Comparison of ENCODE assay signal across 26 cellular contexts in the genomic region with DNA sequence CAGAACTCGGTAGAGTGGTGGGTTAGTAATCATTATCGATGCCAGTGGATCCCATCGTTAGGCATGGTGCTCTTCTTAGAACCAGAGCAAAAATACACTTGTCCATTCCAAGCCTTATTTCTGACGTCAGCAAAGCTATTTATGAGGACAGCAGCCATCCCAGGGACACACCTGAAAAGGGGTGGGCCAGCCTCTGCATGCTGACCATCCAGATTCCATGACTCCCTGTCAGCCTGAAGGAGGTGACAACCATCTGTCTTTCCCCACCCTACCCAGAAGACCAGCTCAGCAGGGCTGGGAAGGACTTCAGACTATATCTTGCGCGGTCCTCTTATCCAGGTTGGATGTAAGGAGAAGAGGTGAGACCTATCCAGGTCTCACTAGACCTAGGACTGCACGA. TPM values are rescaled to one million over a fixed set of nuclear protein-coding genes. Genes with fewer than 3 reads are reported as not detected.
"Had no signal": no experiment of that assay in that cellular context is flagged by ENCODE, and none has a peak within 500 bp of the region (broad histone marks: within the 10 kb centered on the region; RNA-seq: fewer than 3 reads in every experiment).

No MANE protein-coding gene starts in this region.

- H3K4me3 Mint-ChIP-seq: memory B cell; nephron progenitor cell; stimulated activated naive B cell treated with anti-CD40 and anti-IgM and Interleukin-4, amounts not matched to agents 10 μg/mL and 1 μg/mL and 100 μg/mL, for 72 hours; stimulated activated naive CD8-positive, alpha-beta T cell treated with anti-CD3 and anti-CD28 coated beads, Interleukin-15, amount 100 ng/mL, for 72 hours had no signal

- H3K27ac Mint-ChIP-seq: memory B cell; nephron progenitor cell; stimulated activated naive B cell treated with anti-CD40 and anti-IgM and Interleukin-4, amounts not matched to agents 10 μg/mL and 1 μg/mL and 100 μg/mL, for 72 hours; stimulated activated naive CD8-positive, alpha-beta T cell treated with anti-CD3 and anti-CD28 coated beads, Interleukin-15, amount 100 ng/mL, for 72 hours had no signal

- H3K36me3 Mint-ChIP-seq: memory B cell; stimulated activated naive B cell treated with anti-CD40 and anti-IgM and Interleukin-4, amounts not matched to agents 10 μg/mL and 1 μg/mL and 100 μg/mL, for 72 hours had no signal

- H3K36me3 ChIP-seq: colonic mucosa, esophagus muscularis mucosa, gastrocnemius medialis, left ventricle myocardium inferior, lower lobe of right lung, spleen had no signal

- H3K27me3 ChIP-seq: colonic mucosa, esophagus muscularis mucosa, gastrocnemius medialis had no signal

- H3K27me3 Mint-ChIP-seq: memory B cell; stimulated activated naive B cell treated with anti-CD40 and anti-IgM and Interleukin-4, amounts not matched to agents 10 μg/mL and 1 μg/mL and 100 μg/mL, for 72 hours had no signal

- H3K4me3 ChIP-seq: colonic mucosa, esophagus muscularis mucosa, gastrocnemius medialis, left ventricle myocardium inferior, lower lobe of right lung, psoas muscle, spleen had no signal

- FAIRE-seq: endometrium, keratinocyte, urothelium cell line had no signal

- H3K9me3 Mint-ChIP-seq: memory B cell; nephron progenitor cell; stimulated activated naive B cell treated with anti-CD40 and anti-IgM and Interleukin-4, amounts not matched to agents 10 μg/mL and 1 μg/mL and 100 μg/mL, for 72 hours; stimulated activated naive CD8-positive, alpha-beta T cell treated with anti-CD3 and anti-CD28 coated beads, Interleukin-15, amount 100 ng/mL, for 72 hours had no signal

- H3K27ac ChIP-seq: colonic mucosa, esophagus muscularis mucosa, gastrocnemius medialis, left ventricle myocardium inferior, lower lobe of right lung, psoas muscle, spleen had no signal

- ATAC-seq: gastrocnemius medialis; left cardiac atrium; lower lobe of right lung; psoas muscle; sciatic nerve; stimulated activated naive B cell treated with anti-CD40 and anti-IgM and Interleukin-4, amounts not matched to agents 10 μg/mL and 1 μg/mL and 100 μg/mL, for 72 hours; stimulated activated naive CD8-positive, alpha-beta T cell treated with anti-CD3 and anti-CD28 coated beads, Interleukin-15, amount 100 ng/mL, for 72 hours had no signal

- DNase-seq: cerebellar nuclear complex; colonic mucosa; effector memory CD4-positive, alpha-beta T cell; gastrocnemius medialis; glutamatergic neuron; left cardiac atrium; left ventricle myocardium inferior; lower lobe of right lung; midbrain; nephron progenitor cell; psoas muscle; retina; spleen; stimulated activated CD4-positive, alpha-beta T cell treated with anti-CD3 and anti-CD28 coated beads, Interleukin-15, amount 100 ng/mL, for 24 hours; stimulated activated CD4-positive, alpha-beta T cell treated with anti-CD3 and anti-CD28 coated beads, Interleukin-2, amount 100 ng/mL, for 24 hours; stimulated activated CD4-positive, alpha-beta T cell treated with anti-CD3 and anti-CD28 coated beads, Interleukin-4, amount 100 ng/mL, for 4 hours; stimulated activated naive B cell treated with anti-CD40 and anti-IgM and Interleukin-4, amounts not matched to agents 10 μg/mL and 1 μg/mL and 100 μg/mL, for 72 hours; stimulated activated naive CD8-positive, alpha-beta T cell treated with anti-CD3 and anti-CD28 coated beads, Interleukin-15, amount 100 ng/mL, for 72 hours; trophoblast cell had no signal

- H3K4me1 ChIP-seq: colonic mucosa had no signal

- H3K9me3 ChIP-seq: colonic mucosa, esophagus muscularis mucosa, gastrocnemius medialis, left ventricle myocardium inferior, lower lobe of right lung, psoas muscle, spleen had no signal

- H3K4me1 Mint-ChIP-seq: stimulated activated naive CD8-positive, alpha-beta T cell treated with anti-CD3 and anti-CD28 coated beads, Interleukin-15, amount 100 ng/mL, for 72 hours had no signal

RNA-seq across cellular contexts. Expression of gene NIPAL4, which starts 5.7 kb away (rescaled TPM):
- total RNA-seq: dermis microvascular lymphatic vessel endothelial cell, left ventricle myocardium inferior, lower lobe of right lung had no signal
